17 cellular contexts compared by ENCODE assay signal in genomic region chr2:185188656-185189055, GRCh38.
DNase-seq lines count a peak whose midpoint lies in the region; ATAC-seq and TF ChIP-seq lines count a peak whose summit lies in the region.
"Had no signal": no experiment of that assay in that cellular context is flagged by ENCODE, and none has a peak within 500 bp of the region (broad histone marks: within the 10 kb centered on the region; RNA-seq: fewer than 3 reads in every experiment).

No MANE protein-coding gene starts in this region.

- no peak overlapping the region for H3K4me3 ChIP-seq in A673 (ENCODE audit: low read depth, low read length, poor library complexity, severe bottlenecking)
- H3K4me3 ChIP-seq: HAP-1, MG63, SJSA1 had no signal

- intact Hi-C loops in A673 (cut with micrococcal nuclease; ENCODE audit: unreplicated experiment): no loop called here

- DNase-seq in DMS 273 (lab: John Stamatoyannopoulos, UW; ENCODE audit: unreplicated experiment) (peak; percentile 88), NCI-H226 (peak; percentile 42), cerebellar nuclear complex (lab: John Stamatoyannopoulos, UW) (peak; percentile 80 to 81), myocyte (ENCODE audit: low read depth) (peak; percentile 35), COR-L47 (lab: John Stamatoyannopoulos, UW) (no peak), NCI-H774 (lab: John Stamatoyannopoulos, UW) (no peak), A673 (ENCODE audit: low spot score) (no peak)
- DNase-seq: CD8-positive, alpha-beta memory T cell; DMS53; KG1; MG63; NCI-H1092 treated with DMSO at 0.1 percent for 48 hours; NCI-H187 treated with DMSO at 0.1 percent for 48 hours; NCI-H524 treated with DMSO at 0.1 percent for 48 hours had no signal

- H3K4me1 ChIP-seq in A673 (ENCODE audit: insufficient read depth, low read length, poor library complexity, severe bottlenecking): no peaks in the 10 kb centered on the region
- H3K4me1 ChIP-seq: HAP-1, SJSA1 had no signal

- POLR2A ChIA-PET in A673 (lab: Charles Lee; ENCODE audit: low non-redundant PET): no interaction called here

- no peaks in the 10 kb centered on the region for H3K36me3 ChIP-seq in A673 (ENCODE audit: insufficient read depth, low read length, poor library complexity, severe bottlenecking)
- H3K36me3 ChIP-seq: HAP-1, MG63, SJSA1 had no signal

- no peak for ATAC-seq in HG02678 (IDR thresholded peaks at IDR 0.05; ENCODE audit: unreplicated experiment)

- no TSS peak for BruUV-seq in A673 (replicated peaks; lab: Mats Ljungman, UMichigan)

- H3K27me3 ChIP-seq in A673 (replicated peaks; ENCODE audit: insufficient read depth, low read depth, low read length, poor library complexity): no peaks in the 10 kb centered on the region
- H3K27me3 ChIP-seq: MG63, SJSA1 had no signal

- CTCF ChIA-PET in A673 (lab: Charles Lee): no interaction called here

- no peaks in the 10 kb centered on the region for H3K9me3 ChIP-seq in A673 (ENCODE audit: low read depth, low read length, poor library complexity, severe bottlenecking)
- H3K9me3 ChIP-seq: HAP-1, MG63, SJSA1 had no signal

- TF ChIP-seq CTCF in A673 (conservative IDR thresholded peaks at IDR 0.05; ENCODE audit: low read depth, low read length): no peak

- H3K27ac ChIP-seq in A673 (ENCODE audit: low read depth, low read length, poor library complexity, severe bottlenecking): no peak overlapping the region
- H3K27ac ChIP-seq: SJSA1 had no signal

Comparison
In these comparisons a context has a peak if more than half of its experiments do, and no peak if none do; other contexts are left out.
1. DNase-seq: peak in DMS 273 (single experiment), NCI-H226 (single experiment), cerebellar nuclear complex (2 of 2) and myocyte (single experiment); none in COR-L47 (single experiment), NCI-H774 (single experiment) and A673 (single experiment).